Comparison of ENCODE assay signal across 7 cellular contexts in genomic region chr19:44499962-44500949, GRCh38. TPM values are rescaled to one million over a fixed set of nuclear protein-coding genes. Genes with fewer than 3 reads are reported as not detected.
DNase-seq lines count a peak whose midpoint lies in the region; ATAC-seq, FAIRE-seq and TF ChIP-seq lines count a peak whose summit lies in the region.

Gene ZNF180 (minus strand): TSS chr19:44500522. CDS start chr19:44497334, 3,188 bp downstream.

- H4K20me1 ChIP-seq in hepatocyte (ENCODE audit: insufficient read depth, poor library complexity, severe bottlenecking) = no peaks in the 10 kb centered on the region

- peak; percentile 95 for ATAC-seq in HG02970 (IDR thresholded peaks at IDR 0.05; ENCODE audit: low FRiP score, unreplicated experiment)

- peak within 1 kb of the TSS; percentile 74 for H3K4me3 ChIP-seq in hepatocyte

- peak; percentile 89 for FAIRE-seq in GM18507 (lab: Jason Lieb, UNC)

- peaks cover 46% of the 10 kb centered on the region for H3K79me2 ChIP-seq in hepatocyte

- H3K36me3 ChIP-seq in hepatocyte (replicated peaks; ENCODE audit: insufficient read depth, low read depth) = peaks cover 4% of the 10 kb centered on the region

- H3K9me2 ChIP-seq in hepatocyte (replicated peaks; ENCODE audit: insufficient read depth) = no peaks in the 10 kb centered on the region

- peaks cover 7% of the 10 kb centered on the region for H3K4me1 ChIP-seq in hepatocyte (ENCODE audit: insufficient read depth)

- peak within 1 kb of the TSS; percentile 88 for H3K27ac ChIP-seq in hepatocyte

- peak within 1 kb of the TSS; percentile 89 for H3K4me2 ChIP-seq in hepatocyte

- H3K9me3 ChIP-seq in hepatocyte (ENCODE audit: low read depth) = peaks cover 15% of the 10 kb centered on the region

- H3K27me3 ChIP-seq in hepatocyte = no peaks in the 10 kb centered on the region

- peak; percentile 92 for DNase-seq in GM18507 (ENCODE audit: extremely low spot score, insufficient read length, low read depth)
- peak; percentile 99 to 100 for DNase-seq in NCI-H1930 (lab: John Stamatoyannopoulos, UW)
- DNase-seq in T-helper 22 cell (ENCODE audit: low read depth) = peak; percentile 88
- peak; percentile 98 for DNase-seq in astrocyte of the hippocampus (ENCODE audit: low read depth, low spot score)
- peak; percentile 98 for DNase-seq in hepatocyte (ENCODE audit: low spot score)
- peak; percentile 100 for DNase-seq in retina

- WGBS in hepatocyte (ENCODE audit: low lambda C conversion rate, missing lambda C conversion rate) = 1% methylated on average over 70 of the region's 78 CpGs

- peak; percentile 24 for TF ChIP-seq CTCF in hepatocyte (IDR thresholded peaks at IDR 0.05; ENCODE audit: poor library complexity)

- peak within 1 kb of the TSS; percentile 75 for H2AFZ ChIP-seq in hepatocyte

RNA-seq across cellular contexts. Expression of gene ZNF180, which starts in this region (rescaled TPM):
- 10.1 and 25.4 TPM in 2 replicates for total RNA-seq in hepatocyte
- 3.1 and 3.2 TPM in 2 replicates for polyA plus RNA-seq in hepatocyte

Comparison
In these comparisons a context has a peak if more than half of its experiments do, and no peak if none do; other contexts are left out.
1. Peak in every context shown above with its lines: DNase-seq, ATAC-seq, H3K4me3 ChIP-seq and H3K27ac ChIP-seq.